In the genomic region with DNA sequence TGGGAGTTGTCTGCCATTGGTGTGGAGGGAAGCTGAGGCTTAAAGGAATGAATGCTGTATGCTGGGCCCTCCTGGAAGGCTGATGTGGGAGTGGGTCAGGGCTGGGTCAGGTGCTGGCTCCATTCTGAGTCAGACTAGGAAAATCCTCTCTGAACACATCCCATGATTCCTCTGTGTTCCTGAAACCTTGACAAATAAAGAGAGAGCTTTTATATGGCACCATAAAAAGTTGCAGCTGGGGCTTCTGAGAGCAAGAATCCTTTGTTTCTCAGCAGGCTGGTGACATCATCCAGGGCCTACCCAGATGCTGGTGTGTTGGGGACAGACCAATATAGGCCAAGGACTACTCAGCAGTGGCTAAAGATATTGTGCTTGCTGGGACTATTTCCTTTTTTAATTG, we compare ENCODE assay signal across 14 cellular contexts. TPM values are rescaled to one million over a fixed set of nuclear protein-coding genes. Genes with fewer than 3 reads are reported as not detected.
DNase-seq lines count a peak whose midpoint lies in the region; ATAC-seq and TF ChIP-seq lines count a peak whose summit lies in the region.
"Had no signal": no experiment of that assay in that cellular context is flagged by ENCODE, and none has a peak within 500 bp of the region (broad histone marks: within the 10 kb centered on the region; RNA-seq: fewer than 3 reads in every experiment).

No MANE protein-coding gene starts in this region.

- H3K27ac Mint-ChIP-seq in GM23338, result no peak overlapping the region
- no peak overlapping the region for H3K27ac Mint-ChIP-seq in activated naive CD8-positive, alpha-beta T cell treated with anti-CD3 and anti-CD28 coated beads for 36 hours
- H3K27ac Mint-ChIP-seq: naive B cell had no signal

- H4K20me1 ChIP-seq in GM23338 (replicated peaks; ENCODE audit: insufficient read depth), result 0 out of 2 replicates have a peak, but pooled peaks cover 1% of the 10 kb centered on the region

- no peaks in the 10 kb centered on the region for H3K27me3 ChIP-seq in GM23338 (ENCODE audit: insufficient read depth)
- H3K27me3 ChIP-seq: cardiac muscle cell had no signal

- H3K4me3 Mint-ChIP-seq in GM23338, result no peak overlapping the region
- no peak overlapping the region for H3K4me3 Mint-ChIP-seq in activated naive CD8-positive, alpha-beta T cell treated with anti-CD3 and anti-CD28 coated beads for 36 hours

- no peaks in the 10 kb centered on the region for H3K36me3 ChIP-seq in GM23338 (ENCODE audit: insufficient read depth)
- H3K36me3 ChIP-seq: cardiac muscle cell, HAP-1 had no signal

- no peaks in the 10 kb centered on the region for H3K4me1 ChIP-seq in GM23338 (ENCODE audit: insufficient read depth)
- H3K4me1 ChIP-seq: HAP-1 had no signal

- no peaks in the 10 kb centered on the region for H3K79me2 ChIP-seq in GM23338 (replicated peaks; ENCODE audit: insufficient read depth)

- H3F3A ChIP-seq in GM23338 (replicated peaks; ENCODE audit: low read depth), result no peaks in the 10 kb centered on the region

- H3K4me2 ChIP-seq in GM23338, result no peak overlapping the region

- ATAC-seq in GM21526 (IDR thresholded peaks at IDR 0.05; ENCODE audit: low FRiP score, unreplicated experiment) (no peak), GM23338 (no peak)

- H3K9me2 ChIP-seq in GM23338 (ENCODE audit: insufficient read depth), result no peaks in the 10 kb centered on the region; the same call in 1 of the 2 replicates

- peaks cover 5% of the 10 kb centered on the region for H3K27me3 Mint-ChIP-seq in GM23338 (ENCODE audit: insufficient read depth, low read depth, poor library complexity)
- H3K27me3 Mint-ChIP-seq in activated naive CD8-positive, alpha-beta T cell treated with anti-CD3 and anti-CD28 coated beads for 36 hours, result peaks cover 15% of the 10 kb centered on the region

- H3K9me3 Mint-ChIP-seq in GM23338, result no peaks in the 10 kb centered on the region
- H3K9me3 Mint-ChIP-seq in activated naive CD8-positive, alpha-beta T cell treated with anti-CD3 and anti-CD28 coated beads for 36 hours, result no peaks in the 10 kb centered on the region

- no peaks in the 10 kb centered on the region for H3K36me3 Mint-ChIP-seq in GM23338 (ENCODE audit: low read depth)
- no peaks in the 10 kb centered on the region for H3K36me3 Mint-ChIP-seq in activated naive CD8-positive, alpha-beta T cell treated with anti-CD3 and anti-CD28 coated beads for 36 hours
- H3K36me3 Mint-ChIP-seq: naive B cell had no signal

- H2AFZ ChIP-seq in GM23338, result no peak overlapping the region

- no peak overlapping the region for H3K27ac ChIP-seq in GM23338 (ENCODE audit: low read depth)
- H3K27ac ChIP-seq: cardiac muscle cell had no signal

- TF ChIP-seq CTCF in fibroblast of the aortic adventitia (IDR thresholded peaks at IDR 0.05; ENCODE audit: insufficient read depth, low read length), result no peak
- TF ChIP-seq CTCF in GM23338 (conservative IDR thresholded peaks at IDR 0.05; ENCODE audit: low read depth in 2 of 2), result no peak

- H3K4me1 Mint-ChIP-seq in GM23338, result peaks cover 10% of the 10 kb centered on the region
- H3K4me1 Mint-ChIP-seq in activated naive CD8-positive, alpha-beta T cell treated with anti-CD3 and anti-CD28 coated beads for 36 hours, result peaks cover 2% of the 10 kb centered on the region

- DNase-seq in Daoy (ENCODE audit: low read depth) (peak; percentile 7), NCI-H510A treated with DMSO at 0.1 percent for 48 hours (lab: John Stamatoyannopoulos, UW) (peak; percentile 53), fibroblast of the aortic adventitia (ENCODE audit: low read depth) (peak; percentile 44), pons (ENCODE audit: low spot score) (peak; percentile 95), GM23338 (ENCODE audit: low spot score) (no peak)
- no peak for DNase-seq in activated naive CD8-positive, alpha-beta T cell treated with anti-CD3 and anti-CD28 coated beads for 36 hours
- DNase-seq: activated CD4-positive, alpha-beta T cell treated with anti-CD3 and anti-CD28 coated beads for 1 hour; Calu3; erythroblast; naive B cell; NCI-H1092 treated with DMSO at 0.1 percent for 48 hours had no signal

- H3K4me3 ChIP-seq in fibroblast of the aortic adventitia (ENCODE audit: low read depth, low read length), result no peak overlapping the region
- no peak overlapping the region for H3K4me3 ChIP-seq in GM23338
- H3K4me3 ChIP-seq: cardiac muscle cell, HAP-1 had no signal

TF ChIP-seq in GM23338, 12 proteins besides CTCF, POLR2A, EP300 and RAD21 (continues in another document):
- TF ChIP-seq CREB1 (CRISPR knock-in tag; IDR thresholded peaks at IDR 0.05; ENCODE audit: low read depth) (no peak), ZNF114 (CRISPR knock-in tag; IDR thresholded peaks at IDR 0.05) (no peak), EZH2phosphoT487 (IDR thresholded peaks at IDR 0.05; ENCODE audit: unreplicated experiment) (no peak), EZH2 (IDR thresholded peaks at IDR 0.05; ENCODE audit: low read depth, unreplicated experiment) (no peak), STAT1 (IDR thresholded peaks at IDR 0.05; ENCODE audit: unreplicated experiment) (no peak), POLR2AphosphoS5 (IDR thresholded peaks at IDR 0.05; ENCODE audit: low read depth) (no peak)
- TF ChIP-seq, protein P1, sequence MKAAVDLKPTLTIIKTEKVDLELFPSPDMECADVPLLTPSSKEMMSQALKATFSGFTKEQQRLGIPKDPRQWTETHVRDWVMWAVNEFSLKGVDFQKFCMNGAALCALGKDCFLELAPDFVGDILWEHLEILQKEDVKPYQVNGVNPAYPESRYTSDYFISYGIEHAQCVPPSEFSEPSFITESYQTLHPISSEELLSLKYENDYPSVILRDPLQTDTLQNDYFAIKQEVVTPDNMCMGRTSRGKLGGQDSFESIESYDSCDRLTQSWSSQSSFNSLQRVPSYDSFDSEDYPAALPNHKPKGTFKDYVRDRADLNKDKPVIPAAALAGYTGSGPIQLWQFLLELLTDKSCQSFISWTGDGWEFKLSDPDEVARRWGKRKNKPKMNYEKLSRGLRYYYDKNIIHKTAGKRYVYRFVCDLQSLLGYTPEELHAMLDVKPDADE (IDR thresholded peaks at IDR 0.05), result no peak
- TF ChIP-seq, protein P2, sequence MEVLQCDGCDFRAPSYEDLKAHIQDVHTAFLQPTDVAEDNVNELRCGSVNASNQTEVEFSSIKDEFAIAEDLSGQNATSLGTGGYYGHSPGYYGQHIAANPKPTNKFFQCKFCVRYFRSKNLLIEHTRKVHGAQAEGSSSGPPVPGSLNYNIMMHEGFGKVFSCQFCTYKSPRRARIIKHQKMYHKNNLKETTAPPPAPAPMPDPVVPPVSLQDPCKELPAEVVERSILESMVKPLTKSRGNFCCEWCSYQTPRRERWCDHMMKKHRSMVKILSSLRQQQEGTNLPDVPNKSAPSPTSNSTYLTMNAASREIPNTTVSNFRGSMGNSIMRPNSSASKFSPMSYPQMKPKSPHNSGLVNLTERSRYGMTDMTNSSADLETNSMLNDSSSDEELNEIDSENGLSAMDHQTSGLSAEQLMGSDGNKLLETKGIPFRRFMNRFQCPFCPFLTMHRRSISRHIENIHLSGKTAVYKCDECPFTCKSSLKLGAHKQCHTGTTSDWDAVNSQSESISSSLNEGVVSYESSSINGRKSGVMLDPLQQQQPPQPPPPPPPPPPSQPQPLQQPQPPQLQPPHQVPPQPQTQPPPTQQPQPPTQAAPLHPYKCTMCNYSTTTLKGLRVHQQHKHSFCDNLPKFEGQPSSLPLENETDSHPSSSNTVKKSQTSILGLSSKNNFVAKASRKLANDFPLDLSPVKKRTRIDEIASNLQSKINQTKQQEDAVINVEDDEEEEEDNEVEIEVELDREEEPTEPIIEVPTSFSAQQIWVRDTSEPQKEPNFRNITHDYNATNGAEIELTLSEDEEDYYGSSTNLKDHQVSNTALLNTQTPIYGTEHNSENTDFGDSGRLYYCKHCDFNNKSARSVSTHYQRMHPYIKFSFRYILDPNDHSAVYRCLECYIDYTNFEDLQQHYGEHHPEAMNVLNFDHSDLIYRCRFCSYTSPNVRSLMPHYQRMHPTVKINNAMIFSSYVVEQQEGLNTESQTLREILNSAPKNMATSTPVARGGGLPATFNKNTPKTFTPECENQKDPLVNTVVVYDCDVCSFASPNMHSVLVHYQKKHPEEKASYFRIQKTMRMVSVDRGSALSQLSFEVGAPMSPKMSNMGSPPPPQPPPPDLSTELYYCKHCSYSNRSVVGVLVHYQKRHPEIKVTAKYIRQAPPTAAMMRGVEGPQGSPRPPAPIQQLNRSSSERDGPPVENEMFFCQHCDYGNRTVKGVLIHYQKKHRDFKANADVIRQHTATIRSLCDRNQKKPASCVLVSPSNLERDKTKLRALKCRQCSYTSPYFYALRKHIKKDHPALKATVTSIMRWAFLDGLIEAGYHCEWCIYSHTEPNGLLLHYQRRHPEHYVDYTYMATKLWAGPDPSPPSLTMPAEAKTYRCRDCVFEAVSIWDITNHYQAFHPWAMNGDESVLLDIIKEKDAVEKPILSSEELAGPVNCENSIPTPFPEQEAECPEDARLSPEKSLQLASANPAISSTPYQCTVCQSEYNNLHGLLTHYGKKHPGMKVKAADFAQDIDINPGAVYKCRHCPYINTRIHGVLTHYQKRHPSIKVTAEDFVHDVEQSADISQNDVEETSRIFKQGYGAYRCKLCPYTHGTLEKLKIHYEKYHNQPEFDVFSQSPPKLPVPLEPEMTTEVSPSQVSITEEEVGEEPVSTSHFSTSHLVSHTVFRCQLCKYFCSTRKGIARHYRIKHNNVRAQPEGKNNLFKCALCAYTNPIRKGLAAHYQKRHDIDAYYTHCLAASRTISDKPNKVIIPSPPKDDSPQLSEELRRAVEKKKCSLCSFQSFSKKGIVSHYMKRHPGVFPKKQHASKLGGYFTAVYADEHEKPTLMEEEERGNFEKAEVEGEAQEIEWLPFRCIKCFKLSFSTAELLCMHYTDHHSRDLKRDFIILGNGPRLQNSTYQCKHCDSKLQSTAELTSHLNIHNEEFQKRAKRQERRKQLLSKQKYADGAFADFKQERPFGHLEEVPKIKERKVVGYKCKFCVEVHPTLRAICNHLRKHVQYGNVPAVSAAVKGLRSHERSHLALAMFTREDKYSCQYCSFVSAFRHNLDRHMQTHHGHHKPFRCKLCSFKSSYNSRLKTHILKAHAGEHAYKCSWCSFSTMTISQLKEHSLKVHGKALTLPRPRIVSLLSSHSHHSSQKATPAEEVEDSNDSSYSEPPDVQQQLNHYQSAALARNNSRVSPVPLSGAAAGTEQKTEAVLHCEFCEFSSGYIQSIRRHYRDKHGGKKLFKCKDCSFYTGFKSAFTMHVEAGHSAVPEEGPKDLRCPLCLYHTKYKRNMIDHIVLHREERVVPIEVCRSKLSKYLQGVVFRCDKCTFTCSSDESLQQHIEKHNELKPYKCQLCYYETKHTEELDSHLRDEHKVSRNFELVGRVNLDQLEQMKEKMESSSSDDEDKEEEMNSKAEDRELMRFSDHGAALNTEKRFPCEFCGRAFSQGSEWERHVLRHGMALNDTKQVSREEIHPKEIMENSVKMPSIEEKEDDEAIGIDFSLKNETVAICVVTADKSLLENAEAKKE (CRISPR knock-in tag; IDR thresholded peaks at IDR 0.05), result no peak

RNA-seq across cellular contexts. Expression of a gene that starts 27.8 kb away (rescaled TPM):
- total RNA-seq in Daoy (2014; rRNA removed; shearing (Covaris generic)), result 4.8 and 5.8 TPM in 2 replicates
- total RNA-seq in fibroblast of the aortic adventitia (ENCODE audit: low replicate concordance), result 22.0 and 25.9 TPM in 2 replicates
- 7.6 and 11.7 TPM in 2 replicates for total RNA-seq in GM23338 (2014; rRNA removed; shearing (Covaris generic))
- 3.0 and 3.9 TPM in 2 replicates for polyA plus RNA-seq in GM23338 (2016; fragmentation: Nextera tagmentation; extraction: Ambion mirVana)
- under 1 TPM; 0.06 to 0.37 TPM for total RNA-seq in activated naive CD8-positive, alpha-beta T cell treated with anti-CD3 and anti-CD28 coated beads for 36 hours
- total RNA-seq: Calu3 had no signal
- polyA plus RNA-seq: cardiac muscle cell had no signal

Comparison
In these comparisons a context has a peak if more than half of its experiments do, and no peak if none do; other contexts are left out.
1. DNase-seq: peak in Daoy (single experiment), NCI-H510A treated with DMSO at 0.1 percent for 48 hours (single experiment), fibroblast of the aortic adventitia (single experiment) and pons (single experiment); none in GM23338 (single experiment) and activated naive CD8-positive, alpha-beta T cell treated with anti-CD3 and anti-CD28 coated beads for 36 hours (single experiment).